ENCODE assay signal across 10 cellular contexts in genomic region chr1:167456500-167456899, GRCh38.
DNase-seq lines count a peak whose midpoint lies in the region; ATAC-seq and TF ChIP-seq lines count a peak whose summit lies in the region.
"Had no signal": no experiment of that assay in that cellular context is flagged by ENCODE, and none has a peak within 500 bp of the region (broad histone marks: within the 10 kb centered on the region; RNA-seq: fewer than 3 reads in every experiment).

No MANE protein-coding gene starts in this region.

- H3K9me2 ChIP-seq in OCI-LY7 (ENCODE audit: insufficient read depth, low read length), result no peaks in the 10 kb centered on the region

- no TSS peak for BruUV-seq in OCI-LY7 (replicated peaks; lab: Mats Ljungman, UMichigan)

- CTCF ChIA-PET in OCI-LY7 (lab: Charles Lee; ENCODE audit: unreplicated experiment), result interaction anchor here (1.7 kb wide), 1 partner anchor 9 kb away, joined by 4 read pairs; no protein-coding TSS in a partner anchor

- POLR2A ChIA-PET in OCI-LY7 (lab: Charles Lee), result interaction anchor here (0.6 to 1.9 kb wide), 6 partner anchors 9 to 187 kb away, joined by 3 to 12 read pairs (median 3); no protein-coding TSS in a partner anchor

- DNase-seq in T-helper 1 cell, result no peak
- no peak for DNase-seq in OCI-LY7 (ENCODE audit: low spot score)
- no peak for DNase-seq in NOMO-1 treated with dmso at 0.1 percent for 144 hours (lab: John Stamatoyannopoulos, UW; ENCODE audit: unreplicated experiment)
- no peak for DNase-seq in COR-L47 (lab: John Stamatoyannopoulos, UW)
- DNase-seq: 8988T, erythroblast had no signal

- H3K4me2 ChIP-seq in OCI-LY7 (ENCODE audit: low read length), result peak overlapping the region; percentile 100

- H3K9me3 ChIP-seq in OCI-LY7 (ENCODE audit: low read length) (no peaks in the 10 kb centered on the region), skeletal muscle tissue (ENCODE audit: control insufficient read depth in 3 of 3, low read length in 3 of 3) (no peaks in the 10 kb centered on the region)

- H3K9me3 Mint-ChIP-seq in T-helper 1 cell treated with Interleukin-12 subunit alpha and Interleukin-12 subunit beta and Interleukin-4 antibody, amounts not matched to agents 30 μg/mL and 1 μg/mL, for 36 hours, result no peaks in the 10 kb centered on the region
- H3K9me3 Mint-ChIP-seq in dendritic cell treated with granulocyte-macrophage colony-stimulating factor and Interleukin-4, amounts not matched to agents 40 ng/mL and 50 ng/mL, for 4 days, result no peaks in the 10 kb centered on the region

- H3K27ac ChIP-seq in OCI-LY7 (ENCODE audit: low read depth, low read length, poor library complexity, severe bottlenecking), result no peak overlapping the region
- no peak overlapping the region for H3K27ac ChIP-seq in skeletal muscle tissue (ENCODE audit: low read depth, low read length)

- H3K4me3 ChIP-seq in OCI-LY7 (ENCODE audit: low read depth, low read length, poor library complexity, severe bottlenecking) (no peak overlapping the region), skeletal muscle tissue (ENCODE audit: low read length in 3 of 3) (peak overlapping the region in 2 of 3 donors; percentile 90)

- peak overlapping the region in 2 of 3 donors; percentile 57 to 71 for H3K9ac ChIP-seq in skeletal muscle tissue (ENCODE audit: low read depth in 1 of 3, low read length in 3 of 3)

- TF ChIP-seq CTCF in OCI-LY7 (conservative IDR thresholded peaks at IDR 0.05; ENCODE audit: low read length), result no peak

- H3K4me1 ChIP-seq in OCI-LY7 (ENCODE audit: insufficient read depth, low read length, poor library complexity, severe bottlenecking) (peaks cover 26% of the 10 kb centered on the region), skeletal muscle tissue (ENCODE audit: control insufficient read depth in 3 of 3, insufficient read depth in 3 of 3, low read length in 3 of 3) (peaks cover 5 to 12% (median 9%) of the 10 kb centered on the region in 3 donors)

- peak overlapping the region; percentile 78 for H3K4me3 Mint-ChIP-seq in T-helper 1 cell treated with Interleukin-12 subunit alpha and Interleukin-12 subunit beta and Interleukin-4 antibody, amounts not matched to agents 30 μg/mL and 1 μg/mL, for 36 hours
- H3K4me3 Mint-ChIP-seq in dendritic cell treated with granulocyte-macrophage colony-stimulating factor and Interleukin-4, amounts not matched to agents 40 ng/mL and 50 ng/mL, for 4 days, result peak overlapping the region; percentile 81

- H3K36me3 ChIP-seq in OCI-LY7 (ENCODE audit: insufficient read depth, low read length) (no peaks in the 10 kb centered on the region), skeletal muscle tissue (ENCODE audit: control insufficient read depth in 3 of 3, insufficient read depth in 3 of 3, low read length in 3 of 3) (no peaks in the 10 kb centered on the region)

- peak overlapping the region; percentile 82 for H3K27ac Mint-ChIP-seq in T-helper 1 cell treated with Interleukin-12 subunit alpha and Interleukin-12 subunit beta and Interleukin-4 antibody, amounts not matched to agents 30 μg/mL and 1 μg/mL, for 36 hours
- H3K27ac Mint-ChIP-seq in dendritic cell treated with granulocyte-macrophage colony-stimulating factor and Interleukin-4, amounts not matched to agents 40 ng/mL and 50 ng/mL, for 4 days, result peak overlapping the region; percentile 90

- H3K36me3 Mint-ChIP-seq in T-helper 1 cell treated with Interleukin-12 subunit alpha and Interleukin-12 subunit beta and Interleukin-4 antibody, amounts not matched to agents 30 μg/mL and 1 μg/mL, for 36 hours (ENCODE audit: low read depth), result peaks cover 24% of the 10 kb centered on the region
- H3K36me3 Mint-ChIP-seq in dendritic cell treated with granulocyte-macrophage colony-stimulating factor and Interleukin-4, amounts not matched to agents 40 ng/mL and 50 ng/mL, for 4 days (ENCODE audit: low read depth), result no peaks in the 10 kb centered on the region

- intact Hi-C loops in OCI-LY7 (cut with micrococcal nuclease; ENCODE audit: unreplicated experiment), result loop anchor here (5.0 kb wide), 1 partner anchor 346 kb away; no protein-coding TSS in a partner anchor
- intact Hi-C loops in dendritic cell treated with granulocyte-macrophage colony-stimulating factor and Interleukin-4, amounts not matched to agents 40 ng/mL and 50 ng/mL, for 4 days (cut with micrococcal nuclease), result loop anchor here (10.0 kb wide), 1 partner anchor 258 kb away; no protein-coding TSS in a partner anchor

- ATAC-seq in HG03442 (IDR thresholded peaks at IDR 0.05; ENCODE audit: unreplicated experiment), result no peak

- no peaks in the 10 kb centered on the region for H3K27me3 Mint-ChIP-seq in T-helper 1 cell treated with Interleukin-12 subunit alpha and Interleukin-12 subunit beta and Interleukin-4 antibody, amounts not matched to agents 30 μg/mL and 1 μg/mL, for 36 hours (ENCODE audit: low read depth)
- H3K27me3 Mint-ChIP-seq in dendritic cell treated with granulocyte-macrophage colony-stimulating factor and Interleukin-4, amounts not matched to agents 40 ng/mL and 50 ng/mL, for 4 days, result peaks cover 17% of the 10 kb centered on the region

- no peaks in the 10 kb centered on the region for H3K79me2 ChIP-seq in OCI-LY7 (ENCODE audit: insufficient read depth, low read depth, low read length)

- no peaks in the 10 kb centered on the region for H4K20me1 ChIP-seq in OCI-LY7 (ENCODE audit: insufficient read depth, low read length)

- H3K27me3 ChIP-seq in skeletal muscle tissue (ENCODE audit: control insufficient read depth in 3 of 3, insufficient read depth in 3 of 3, low read length in 3 of 3), result peaks cover 0 to 5% (median 0%) of the 10 kb centered on the region in 3 donors

- peaks cover 45% of the 10 kb centered on the region for H3K4me1 Mint-ChIP-seq in T-helper 1 cell treated with Interleukin-12 subunit alpha and Interleukin-12 subunit beta and Interleukin-4 antibody, amounts not matched to agents 30 μg/mL and 1 μg/mL, for 36 hours (ENCODE audit: low read depth)
- peaks cover 10% of the 10 kb centered on the region for H3K4me1 Mint-ChIP-seq in dendritic cell treated with granulocyte-macrophage colony-stimulating factor and Interleukin-4, amounts not matched to agents 40 ng/mL and 50 ng/mL, for 4 days (ENCODE audit: low read depth)

- no peak overlapping the region for H2AFZ ChIP-seq in OCI-LY7 (ENCODE audit: low read length)
